13 cellular contexts compared by ENCODE assay signal in the genomic region with DNA sequence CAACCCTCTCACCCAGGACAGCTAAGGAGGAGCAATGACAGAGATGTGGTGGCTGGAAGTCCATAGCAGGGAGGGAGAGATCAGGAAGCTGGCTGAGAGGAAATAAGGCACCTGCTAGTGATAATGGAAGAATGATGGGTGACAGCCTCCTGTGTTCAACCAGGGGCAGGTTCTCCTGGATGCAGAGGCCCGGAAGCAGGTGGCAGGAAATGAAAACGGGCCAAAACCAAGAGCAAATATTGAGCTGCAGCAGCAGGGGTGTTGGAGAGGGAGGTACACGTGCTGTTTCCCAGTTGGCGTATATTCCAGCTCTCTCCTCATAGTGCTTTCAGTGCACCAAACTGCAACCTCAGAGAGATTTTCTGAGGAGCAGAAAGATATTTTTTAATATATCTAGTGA.
DNase-seq lines count a peak whose midpoint lies in the region; ATAC-seq, FAIRE-seq and TF ChIP-seq lines count a peak whose summit lies in the region.
"Had no signal": no experiment of that assay in that cellular context is flagged by ENCODE, and none has a peak within 500 bp of the region (broad histone marks: within the 10 kb centered on the region; RNA-seq: fewer than 3 reads in every experiment).

No MANE protein-coding gene starts in this region.

- peak overlapping the region; percentile 5 for H3K27ac Mint-ChIP-seq in central memory CD8-positive, alpha-beta T cell (ENCODE audit: low read depth)
- H3K27ac Mint-ChIP-seq: activated T-helper 1 cell treated with anti-CD3 and anti-CD28 coated beads, Interleukin-12 subunit alpha, Interleukin-12 subunit beta, Interleukin-2, Interleukin-4 antibody, amounts not matched to agents 30 ng/mL and 10 ng/mL and 1 ng/mL, durations not matched to agents 14 hours and 24 hours and 36 hours had no signal

- ATAC-seq in HG02943 (IDR thresholded peaks at IDR 0.05; ENCODE audit: low read depth, unreplicated experiment) (peak; percentile 67), GM21576 (IDR thresholded peaks at IDR 0.05; ENCODE audit: unreplicated experiment) (no peak), HG02840 (IDR thresholded peaks at IDR 0.05; ENCODE audit: low FRiP score, unreplicated experiment) (no peak)
- no peak for ATAC-seq in central memory CD8-positive, alpha-beta T cell (replicated peaks; ENCODE audit: extremely low read depth, poor library complexity, severe bottlenecking)

- no peaks in the 10 kb centered on the region for H3K36me3 ChIP-seq in BLaER1

- peaks cover 9% of the 10 kb centered on the region for H3K4me1 Mint-ChIP-seq in central memory CD8-positive, alpha-beta T cell

- H3K27ac ChIP-seq in BLaER1 = peak overlapping the region; percentile 60; the same call in 1 of the 2 replicates
- H3K27ac ChIP-seq: GM23248, skin epidermis had no signal

- H3K4me3 Mint-ChIP-seq in central memory CD8-positive, alpha-beta T cell = no peak overlapping the region
- H3K4me3 Mint-ChIP-seq: activated T-helper 1 cell treated with anti-CD3 and anti-CD28 coated beads, Interleukin-12 subunit alpha, Interleukin-12 subunit beta, Interleukin-2, Interleukin-4 antibody, amounts not matched to agents 30 ng/mL and 10 ng/mL and 1 ng/mL, durations not matched to agents 14 hours and 24 hours and 36 hours had no signal

- peaks cover 28% of the 10 kb centered on the region for H3K9me3 ChIP-seq in BLaER1

- no peaks in the 10 kb centered on the region for H3K9me3 Mint-ChIP-seq in central memory CD8-positive, alpha-beta T cell

- peak overlapping the region; percentile 53; the same call in 1 of the 2 replicates for H3K9ac ChIP-seq in BLaER1
- H3K9ac ChIP-seq: GM23248 had no signal

- no peaks in the 10 kb centered on the region for H4K20me1 ChIP-seq in BLaER1

- no peaks in the 10 kb centered on the region for H3K36me3 Mint-ChIP-seq in central memory CD8-positive, alpha-beta T cell (ENCODE audit: insufficient read depth)

- peak overlapping the region; percentile 83 for H3K4me2 ChIP-seq in BLaER1

- H3K27me3 Mint-ChIP-seq in central memory CD8-positive, alpha-beta T cell = no peaks in the 10 kb centered on the region

- no peak overlapping the region for H3K4me3 ChIP-seq in BLaER1
- H3K4me3 ChIP-seq: GM23248, skin epidermis had no signal

- H3K27me3 ChIP-seq in BLaER1 = no peaks in the 10 kb centered on the region

- peaks cover 22% of the 10 kb centered on the region for H3K4me1 ChIP-seq in BLaER1

- no peak for TF ChIP-seq CTCF in D721Med (IDR thresholded peaks at IDR 0.05; ENCODE audit: insufficient read depth, missing control alignments)

- DNase-seq in NCI-H2107 treated with DMSO at 0.1 percent for 48 hours (lab: John Stamatoyannopoulos, UW; ENCODE audit: unreplicated experiment) = peak; percentile 99
- no peak for DNase-seq in central memory CD8-positive, alpha-beta T cell (ENCODE audit: low spot score in 2 of 2)
- DNase-seq in KG1 (lab: John Stamatoyannopoulos, UW) = no peak
- no peak for DNase-seq in D721Med (ENCODE audit: insufficient read length, low spot score)
- DNase-seq: GM23248, NCI-H446 treated with DMSO at 0.1 percent for 48 hours had no signal

- FAIRE-seq in D721Med (lab: Jason Lieb, UNC) = no peak
- FAIRE-seq: GM18507 had no signal
